8 cellular contexts compared by ENCODE assay signal in the genomic region with DNA sequence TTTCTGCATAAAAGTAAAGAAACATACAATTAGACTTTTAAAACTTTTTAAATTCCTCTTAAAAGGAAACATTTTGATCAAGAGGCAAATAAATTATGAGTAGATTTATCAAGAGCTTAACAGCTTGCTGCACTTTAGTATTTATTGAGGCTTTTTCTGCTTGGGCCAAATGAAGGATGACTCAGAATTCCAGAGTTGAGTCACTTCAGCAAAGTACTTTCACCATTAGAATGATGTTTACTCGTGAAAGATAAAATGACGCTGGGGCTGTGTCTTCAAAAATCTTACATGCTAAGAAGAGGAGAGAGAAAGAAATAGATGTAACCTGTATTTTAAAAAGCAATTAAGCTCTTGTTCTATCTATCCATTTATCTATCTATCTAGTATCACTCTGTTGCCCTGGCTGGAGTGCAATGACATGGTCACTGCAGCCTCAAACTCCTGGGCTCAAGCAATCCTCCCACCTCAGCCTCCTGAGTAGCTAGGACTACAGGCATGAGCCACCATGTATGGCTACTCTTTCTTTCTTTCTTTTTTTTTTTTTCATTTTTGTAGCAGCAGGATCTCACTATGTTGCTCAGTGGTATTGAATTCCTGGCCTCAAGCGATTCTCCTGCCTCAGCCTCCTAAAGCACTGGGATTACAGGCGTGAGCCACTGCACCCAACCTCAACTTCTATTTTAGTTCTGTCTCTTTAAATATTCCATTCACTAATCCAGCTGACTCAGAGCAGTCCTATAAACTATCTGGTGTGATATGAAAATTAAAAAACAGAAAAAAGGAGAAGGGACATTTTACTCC.
DNase-seq lines count a peak whose midpoint lies in the region; ATAC-seq and TF ChIP-seq lines count a peak whose summit lies in the region.

No MANE protein-coding gene starts in this region.

- TF ChIP-seq RAD21 in SK-N-SH (IDR thresholded peaks at IDR 0.05; ENCODE audit: low read length) = no peak

- peak overlapping the region; percentile 59 for H3K4me2 ChIP-seq in SK-N-SH
- H3K4me2 ChIP-seq in hepatocyte = peak overlapping the region; percentile 25

- H3K9me3 ChIP-seq in SK-N-SH (no peaks in the 10 kb centered on the region), hepatocyte (ENCODE audit: low read depth) (no peaks in the 10 kb centered on the region), T-helper 17 cell (ENCODE audit: control insufficient read depth, low read length, poor library complexity, severe bottlenecking) (no peaks in the 10 kb centered on the region)

- H3K36me3 ChIP-seq in SK-N-SH (replicated peaks in 1 of 2; ENCODE audit: control insufficient read depth in 1 of 2, insufficient read depth in 2 of 2, low read length in 1 of 2) = no peaks in the 10 kb centered on the region
- H3K36me3 ChIP-seq in hepatocyte (replicated peaks; ENCODE audit: insufficient read depth, low read depth) = no peaks in the 10 kb centered on the region

- no peaks in the 10 kb centered on the region for H3K9me2 ChIP-seq in SK-N-SH
- no peaks in the 10 kb centered on the region for H3K9me2 ChIP-seq in hepatocyte (replicated peaks; ENCODE audit: insufficient read depth)

- H3K4me3 Mint-ChIP-seq in glutamatergic neuron (ENCODE audit: unreplicated experiment) = no peak overlapping the region
- no peak overlapping the region for H3K4me3 Mint-ChIP-seq in T-helper 17 cell

- H3K9ac ChIP-seq in SK-N-SH = peak overlapping the region; percentile 26; the same call in 1 of the 2 replicates

- no peaks in the 10 kb centered on the region for H3K9me3 Mint-ChIP-seq in glutamatergic neuron (ENCODE audit: unreplicated experiment)

- H3K27ac Mint-ChIP-seq in glutamatergic neuron (ENCODE audit: unreplicated experiment) (no peak overlapping the region), T-helper 17 cell (no peak overlapping the region)

- H2AFZ ChIP-seq in SK-N-SH (ENCODE audit: low read depth) (no peak overlapping the region), hepatocyte (no peak overlapping the region)

- H3K4me3 ChIP-seq in AG09309 (ENCODE audit: control insufficient read depth, low read depth, low read length) = no peak overlapping the region
- H3K4me3 ChIP-seq in SK-N-SH (ENCODE audit: low read depth in 2 of 2, low read length in 1 of 2) = no peak overlapping the region
- no peak overlapping the region for H3K4me3 ChIP-seq in hepatocyte
- H3K4me3 ChIP-seq in lower leg skin (ENCODE audit: low read depth, poor library complexity, severe bottlenecking) = no peak overlapping the region

- CTCF ChIA-PET in SK-N-SH (lab: Yijun Ruan, JAX) = interaction anchor here (0.9 to 7.0 kb wide), 20 partner anchors 11 to 557 kb away, joined by 3 to 149 read pairs (median 4); partner anchors contain the start of genes CABLES1 and RBBP8

- H3K4me1 Mint-ChIP-seq in glutamatergic neuron (ENCODE audit: low read depth, unreplicated experiment) = no peaks in the 10 kb centered on the region
- H3K4me1 Mint-ChIP-seq in T-helper 17 cell = no peaks in the 10 kb centered on the region

- no peak for TF ChIP-seq POLR2A in lower leg skin (IDR thresholded peaks at IDR 0.05)

- H3K4me1 ChIP-seq in SK-N-SH (ENCODE audit: control insufficient read depth in 1 of 2, insufficient read depth in 2 of 2, low read depth in 1 of 2, low read length in 1 of 2) = peaks cover 0 to 30% of the 10 kb centered on the region in 2 experiments; a peak in 1 of 4 replicates
- H3K4me1 ChIP-seq in hepatocyte (ENCODE audit: insufficient read depth) = peaks cover 16% of the 10 kb centered on the region

- no peaks in the 10 kb centered on the region for H3K27me3 ChIP-seq in SK-N-SH (ENCODE audit: insufficient read depth)
- H3K27me3 ChIP-seq in hepatocyte = no peaks in the 10 kb centered on the region

- intact Hi-C loops in lower leg skin (cut with DNase I; ENCODE audit: low total_unique reads) = loop anchor here (5.0 kb wide), 1 partner anchor 246 kb away; no protein-coding TSS in a partner anchor

- ATAC-seq in GM21737 (IDR thresholded peaks at IDR 0.05; ENCODE audit: unreplicated experiment) = peak; percentile 58
- ATAC-seq in T-helper 17 cell = no peak

- peaks cover 22% of the 10 kb centered on the region for H3F3A ChIP-seq in SK-N-SH (replicated peaks; ENCODE audit: insufficient read depth)

- POLR2A ChIA-PET in SK-N-SH (lab: Yijun Ruan, JAX) = no interaction called here

- 50% methylated on average over 4 of the region's 4 CpGs for WGBS in SK-N-SH (ENCODE audit: low lambda C conversion rate)
- WGBS in hepatocyte (ENCODE audit: low lambda C conversion rate, missing lambda C conversion rate) = 43% methylated on average over 4 of the region's 4 CpGs
- WGBS in lower leg skin, 2 donors = 31 to 33% methylated on average over 4 of the region's 4 CpGs

- H3K36me3 Mint-ChIP-seq in glutamatergic neuron (ENCODE audit: unreplicated experiment) = no peaks in the 10 kb centered on the region
- no peaks in the 10 kb centered on the region for H3K36me3 Mint-ChIP-seq in T-helper 17 cell (ENCODE audit: low read depth)

- H3K79me2 ChIP-seq in SK-N-SH (ENCODE audit: insufficient read depth) (no peaks in the 10 kb centered on the region), hepatocyte (no peaks in the 10 kb centered on the region)

- peaks cover 2% of the 10 kb centered on the region for H3K27me3 Mint-ChIP-seq in glutamatergic neuron (ENCODE audit: unreplicated experiment)
- no peaks in the 10 kb centered on the region for H3K27me3 Mint-ChIP-seq in T-helper 17 cell

- TF ChIP-seq CTCF in AG09309 (IDR thresholded peaks at IDR 0.05; ENCODE audit: control insufficient read depth, insufficient read depth, low read depth, low read length, missing control alignments) (no peak), SK-N-SH (IDR thresholded peaks at IDR 0.05) (no peak), hepatocyte (IDR thresholded peaks at IDR 0.05; ENCODE audit: poor library complexity) (no peak), glutamatergic neuron (IDR thresholded peaks at IDR 0.05; ENCODE audit: partially characterized antibody, unreplicated experiment) (no peak), lower leg skin (IDR thresholded peaks at IDR 0.05) (no peak)

- peak; percentile 63 for DNase-seq in AG09309 (ENCODE audit: low read depth)
- DNase-seq in SK-N-SH = no peak
- DNase-seq in hepatocyte (ENCODE audit: low spot score) = peak; percentile 75
- DNase-seq in glutamatergic neuron = no peak
- no peak for DNase-seq in lower leg skin (ENCODE audit: low spot score in 2 of 2)
- DNase-seq in T-helper 17 cell = no peak
- DNase-seq in hippocampal formation (lab: John Stamatoyannopoulos, UW) = no peak

- peak in 1 of 2 experiments; percentile 58; a peak in 2 of 4 replicates for TF ChIP-seq EP300 in SK-N-SH (IDR thresholded peaks at IDR 0.05; ENCODE audit: borderline replicate concordance in 1 of 2, low read depth in 1 of 2, low read length in 1 of 2)

- peak overlapping the region in 1 of 2 experiments; percentile 82; a peak in 2 of 4 replicates for H3K27ac ChIP-seq in SK-N-SH (ENCODE audit: low read depth in 2 of 2, low read length in 1 of 2)
- H3K27ac ChIP-seq in hepatocyte = peak overlapping the region; percentile 42

- H4K20me1 ChIP-seq in SK-N-SH (ENCODE audit: insufficient read depth) = no peaks in the 10 kb centered on the region
- no peaks in the 10 kb centered on the region for H4K20me1 ChIP-seq in hepatocyte (ENCODE audit: insufficient read depth, poor library complexity, severe bottlenecking)

TF ChIP-seq in SK-N-SH, 30 proteins besides CTCF, POLR2A, EP300 and RAD21 (continues in another document):
- no peak for TF ChIP-seq RXRA (IDR thresholded peaks at IDR 0.05; ENCODE audit: borderline replicate concordance, low read depth)
- TF ChIP-seq, protein P1, sequence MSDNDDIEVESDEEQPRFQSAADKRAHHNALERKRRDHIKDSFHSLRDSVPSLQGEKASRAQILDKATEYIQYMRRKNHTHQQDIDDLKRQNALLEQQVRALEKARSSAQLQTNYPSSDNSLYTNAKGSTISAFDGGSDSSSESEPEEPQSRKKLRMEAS (IDR thresholded peaks at IDR 0.05; ENCODE audit: low read depth) = no peak
- no peak for TF ChIP-seq SIN3A (IDR thresholded peaks at IDR 0.05; ENCODE audit: borderline replicate concordance, low read depth, low read length)
- no peak for TF ChIP-seq GABPA (IDR thresholded peaks at IDR 0.05; ENCODE audit: low read depth)
- TF ChIP-seq POLR2AphosphoS5 (IDR thresholded peaks at IDR 0.05; ENCODE audit: low read depth, low read length) = no peak
- peak; percentile 55 for TF ChIP-seq PBX3 (IDR thresholded peaks at IDR 0.05)
- no peak for TF ChIP-seq FOXM1 (IDR thresholded peaks at IDR 0.05; ENCODE audit: low read depth)
- TF ChIP-seq EZH2phosphoT487 (IDR thresholded peaks at IDR 0.05; ENCODE audit: borderline replicate concordance, low read depth) = no peak
- TF ChIP-seq TAF1 (IDR thresholded peaks at IDR 0.05; ENCODE audit: borderline replicate concordance, low read depth, low read length) = no peak
- TF ChIP-seq USF2 (IDR thresholded peaks at IDR 0.05; ENCODE audit: borderline replicate concordance, low read depth, low read length) = no peak
- TF ChIP-seq RFX5 (IDR thresholded peaks at IDR 0.05; ENCODE audit: low read length) = no peak
- TF ChIP-seq ELF1 (IDR thresholded peaks at IDR 0.05) = no peak
- peak; percentile 88 for TF ChIP-seq JUND (IDR thresholded peaks at IDR 0.05)
- TF ChIP-seq GATA2 (CRISPR knock-in tag; IDR thresholded peaks at IDR 0.05) = no peak
- no peak for TF ChIP-seq MXI1 (IDR thresholded peaks at IDR 0.05; ENCODE audit: low read depth, low read length)
- no peak for TF ChIP-seq RCOR1 (IDR thresholded peaks at IDR 0.05; ENCODE audit: low read length)
- TF ChIP-seq CHD2 (IDR thresholded peaks at IDR 0.05; ENCODE audit: low read length, partially characterized antibody) = no peak
- peak; percentile 44; the same call in 1 of the 2 replicates for TF ChIP-seq NFIC (IDR thresholded peaks at IDR 0.05; ENCODE audit: borderline replicate concordance)
- no peak for TF ChIP-seq SMC3 (IDR thresholded peaks at IDR 0.05; ENCODE audit: low read depth, low read length)

Comparison
In these comparisons a context has a peak if more than half of its experiments do, and no peak if none do; other contexts are left out.
1. DNase-seq: peak in AG09309 (single experiment) and hepatocyte (single experiment); none in SK-N-SH (single experiment), glutamatergic neuron (single experiment), lower leg skin (0 of 2), T-helper 17 cell (0 of 3) and hippocampal formation (0 of 2).